Comparison of ENCODE assay signal across 7 cellular contexts in genomic region chr3:143974181-143974876, GRCh38. TPM values are rescaled to one million over a fixed set of nuclear protein-coding genes. Genes with fewer than 3 reads are reported as not detected.
DNase-seq lines count a peak whose midpoint lies in the region; ATAC-seq and TF ChIP-seq lines count a peak whose summit lies in the region.

No MANE protein-coding gene starts in this region.

- H3K36me3 Mint-ChIP-seq in WTC11 = no peaks in the 10 kb centered on the region
- H3K36me3 Mint-ChIP-seq in stimulated activated naive B cell treated with anti-CD40 and anti-IgM and Interleukin-4, amounts not matched to agents 10 μg/mL and 1 μg/mL and 100 μg/mL, for 72 hours = no peaks in the 10 kb centered on the region

- no peaks in the 10 kb centered on the region; the same call in none of the 2 replicates for H3K27me3 Mint-ChIP-seq in WTC11 (ENCODE audit: low read depth)
- no peaks in the 10 kb centered on the region for H3K27me3 Mint-ChIP-seq in stimulated activated naive B cell treated with anti-CD40 and anti-IgM and Interleukin-4, amounts not matched to agents 10 μg/mL and 1 μg/mL and 100 μg/mL, for 72 hours

- peak overlapping the region; percentile 93 for H3K4me3 Mint-ChIP-seq in WTC11
- H3K4me3 Mint-ChIP-seq in stimulated activated naive B cell treated with anti-CD40 and anti-IgM and Interleukin-4, amounts not matched to agents 10 μg/mL and 1 μg/mL and 100 μg/mL, for 72 hours = peak overlapping the region; percentile 93 to 94

- peaks cover 60% of the 10 kb centered on the region for H3K4me1 Mint-ChIP-seq in WTC11
- H3K4me1 Mint-ChIP-seq in stimulated activated naive B cell treated with anti-CD40 and anti-IgM and Interleukin-4, amounts not matched to agents 10 μg/mL and 1 μg/mL and 100 μg/mL, for 72 hours = peaks cover 16 to 49% of the 10 kb centered on the region in 2 donors

- H3K4me3 ChIP-seq in HUES48 (ENCODE audit: low read depth, low read length) = peak overlapping the region; percentile 86
- peak overlapping the region; percentile 62 for H3K4me3 ChIP-seq in right cardiac atrium (ENCODE audit: low read length)

- ATAC-seq in WTC11 = no peak
- ATAC-seq in right cardiac atrium = no peak
- no peak for ATAC-seq in stimulated activated naive B cell treated with anti-CD40 and anti-IgM and Interleukin-4, amounts not matched to agents 10 μg/mL and 1 μg/mL and 100 μg/mL, for 72 hours (replicated peaks)

- CTCF ChIA-PET in WTC11 (lab: Charles Lee) = no interaction called here

- H3K27me3 ChIP-seq in HUES48 (ENCODE audit: control insufficient read depth, insufficient read depth, low read length) (no peaks in the 10 kb centered on the region), right cardiac atrium (ENCODE audit: control insufficient read depth, insufficient read depth) (no peaks in the 10 kb centered on the region)

- H3K27ac ChIP-seq in HUES48 (ENCODE audit: low read depth, low read length) (no peak overlapping the region), right cardiac atrium (ENCODE audit: low read length) (no peak overlapping the region)

- no peaks in the 10 kb centered on the region for H3K36me3 ChIP-seq in HUES48 (ENCODE audit: control insufficient read depth, insufficient read depth, low read length)

- POLR2A ChIA-PET in WTC11 (lab: Charles Lee) = no interaction called here

- H3K9me3 Mint-ChIP-seq in WTC11 = no peaks in the 10 kb centered on the region
- no peaks in the 10 kb centered on the region for H3K9me3 Mint-ChIP-seq in stimulated activated naive B cell treated with anti-CD40 and anti-IgM and Interleukin-4, amounts not matched to agents 10 μg/mL and 1 μg/mL and 100 μg/mL, for 72 hours

- no peak overlapping the region for H3K27ac Mint-ChIP-seq in WTC11
- no peak overlapping the region for H3K27ac Mint-ChIP-seq in stimulated activated naive B cell treated with anti-CD40 and anti-IgM and Interleukin-4, amounts not matched to agents 10 μg/mL and 1 μg/mL and 100 μg/mL, for 72 hours

- H3K4me1 ChIP-seq in HUES48 (ENCODE audit: control insufficient read depth, insufficient read depth, low read length) = peaks cover 50% of the 10 kb centered on the region
- H3K4me1 ChIP-seq in right cardiac atrium (ENCODE audit: control insufficient read depth, insufficient read depth, low read length) = no peaks in the 10 kb centered on the region

- WGBS in right cardiac atrium = 24% methylated on average over 5 of the region's 5 CpGs

- intact Hi-C loops in right cardiac atrium (cut with DNase I) = no loop called here

- DNase-seq in WTC11 (ENCODE audit: low spot score) (no peak), right cardiac atrium (no peak), NCI-H510A treated with DMSO at 0.1 percent for 48 hours (lab: John Stamatoyannopoulos, UW) (no peak), T-helper 9 cell (no peak), NCI-H774 (lab: John Stamatoyannopoulos, UW) (no peak)
- no peak for DNase-seq in stimulated activated naive B cell treated with anti-CD40 and anti-IgM and Interleukin-4, amounts not matched to agents 10 μg/mL and 1 μg/mL and 100 μg/mL, for 72 hours

- no peaks in the 10 kb centered on the region for H3K9me3 ChIP-seq in HUES48 (ENCODE audit: control insufficient read depth, insufficient read depth, low read length)
- H3K9me3 ChIP-seq in right cardiac atrium (ENCODE audit: control insufficient read depth, low read length) = no peaks in the 10 kb centered on the region

- H3K9ac ChIP-seq in HUES48 (ENCODE audit: low read depth, low read length) = no peak overlapping the region

- no peak for TF ChIP-seq CTCF in WTC11 (IDR thresholded peaks at IDR 0.05)

TF ChIP-seq in WTC11, 78 proteins besides CTCF, POLR2A, EP300 and RAD21:
- TF ChIP-seq ZBTB21 (CRISPR knock-in tag; IDR thresholded peaks at IDR 0.05; ENCODE audit: borderline replicate concordance) (no peak), ARID4B (CRISPR knock-in tag; IDR thresholded peaks at IDR 0.05; ENCODE audit: borderline replicate concordance) (no peak), ZNF423 (CRISPR knock-in tag; IDR thresholded peaks at IDR 0.05) (no peak), GTF2I (CRISPR knock-in tag; conservative IDR thresholded peaks at IDR 0.05) (no peak), IRF1 (CRISPR knock-in tag; IDR thresholded peaks at IDR 0.05) (no peak), USF1 (CRISPR knock-in tag; IDR thresholded peaks at IDR 0.05) (no peak), ELF4 (CRISPR knock-in tag; IDR thresholded peaks at IDR 0.05; ENCODE audit: low read depth) (no peak), ZNF425 (CRISPR knock-in tag; conservative IDR thresholded peaks at IDR 0.05) (no peak), EMX1 (CRISPR knock-in tag; IDR thresholded peaks at IDR 0.05) (no peak), E2F1 (CRISPR knock-in tag; IDR thresholded peaks at IDR 0.05) (no peak), SMAD3 (CRISPR knock-in tag; IDR thresholded peaks at IDR 0.05; ENCODE audit: borderline replicate concordance) (no peak), FOXP1 (CRISPR knock-in tag; IDR thresholded peaks at IDR 0.05; ENCODE audit: borderline replicate concordance) (no peak)
TF ChIP-seq in WTC11: peak in this region for 0.

RNA-seq across cellular contexts. Expression of gene DIPK2A, which starts 2.7 kb away (rescaled TPM):
- total RNA-seq in WTC11 (2021) (28.0 to 35.1 TPM (median 28.9 TPM) in 3 replicates), right cardiac atrium (10 to 100 TPM; 11.5 to 15.4 (median 13.4) TPM)
- polyA plus RNA-seq in right cardiac atrium = 7.8 TPM
